In genomic region chr11:76415073-76415472, GRCh38 we compare ENCODE assay signal across 1 cellular context.
TF ChIP-seq lines count a peak whose summit lies in the region.

No MANE protein-coding gene starts in this region.

TF ChIP-seq in GM12878, 131 proteins besides CTCF, POLR2A, EP300 and RAD21:
- no peak for TF ChIP-seq BMI1 (IDR thresholded peaks at IDR 0.05; ENCODE audit: borderline replicate concordance)
- no peak for TF ChIP-seq CHD1 (IDR thresholded peaks at IDR 0.05; ENCODE audit: low read depth, low read length)
- TF ChIP-seq SUPT20H (IDR thresholded peaks at IDR 0.05; ENCODE audit: borderline replicate concordance, control insufficient read depth, low read depth, low read length): no peak
